Comparison of ENCODE assay signal across 17 cellular contexts in the genomic region with DNA sequence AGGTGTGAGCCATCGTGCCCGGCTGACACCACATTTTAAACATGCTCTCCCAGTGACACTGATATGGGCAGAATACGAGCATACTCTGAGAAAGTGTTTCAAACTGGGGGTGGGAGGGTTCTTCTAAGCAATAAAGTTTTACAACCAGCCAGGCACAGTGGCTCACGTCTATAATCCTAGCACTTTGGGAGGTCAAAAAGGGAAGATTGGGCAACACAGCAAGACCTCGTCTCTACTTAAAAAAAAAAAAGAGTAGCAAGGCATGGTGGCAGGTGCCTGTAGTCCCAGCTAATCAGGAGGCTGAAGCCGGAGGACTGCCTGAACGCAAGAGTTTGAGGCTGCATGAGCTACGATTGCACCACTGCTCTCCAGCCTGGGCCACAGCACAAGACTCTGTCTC. TPM values are rescaled to one million over a fixed set of nuclear protein-coding genes. Genes with fewer than 3 reads are reported as not detected.
A peak's percentile ranks its signal among the peaks of the same experiment; 100 is the strongest.
DNase-seq lines count a peak whose midpoint lies in the region; ATAC-seq and TF ChIP-seq lines count a peak whose summit lies in the region.
"Had no signal": no experiment of that assay in that cellular context is flagged by ENCODE, and none has a peak within 500 bp of the region (broad histone marks: within the 10 kb centered on the region; RNA-seq: fewer than 3 reads in every experiment).

No MANE protein-coding gene starts in this region.

- peaks cover 47% of the 10 kb centered on the region for H3K4me1 Mint-ChIP-seq in CD8-positive, alpha-beta T cell (ENCODE audit: low read depth)
- H3K4me1 Mint-ChIP-seq in activated CD8-positive, alpha-beta T cell treated with anti-CD3 and anti-CD28 coated beads, Interleukin-2, amount 10 ng/mL, durations not matched to agents 7 days and 5 days (ENCODE audit: low read depth), result peaks cover 44% of the 10 kb centered on the region
- peaks cover 12% of the 10 kb centered on the region for H3K4me1 Mint-ChIP-seq in mesothelial cell of epicardium

- no peaks in the 10 kb centered on the region for H3K9me3 ChIP-seq in BLaER1
- no peaks in the 10 kb centered on the region for H3K9me3 ChIP-seq in CD8-positive, alpha-beta T cell (ENCODE audit: low read length)
- H3K9me3 ChIP-seq: heart left ventricle had no signal

- CTCF ChIA-PET in CD8-positive, alpha-beta T cell (lab: Charles Lee), result interaction anchor here (0.8 to 2.7 kb wide), 4 partner anchors 31 to 53 kb away, joined by 3 to 7 read pairs (median 4); a partner anchor contains a TSS
- CTCF ChIA-PET in activated CD8-positive, alpha-beta T cell treated with anti-CD3 and anti-CD28 coated beads, Interleukin-2, amount 10 ng/mL, durations not matched to agents 7 days and 5 days (lab: Charles Lee), result interaction anchor here (0.6 to 1.2 kb wide), 4 partner anchors 9 to 188 kb away, joined by 3 to 4 read pairs (median 3); a partner anchor contains a TSS

- no peak for ATAC-seq in CD8-positive, alpha-beta T cell
- ATAC-seq in activated CD8-positive, alpha-beta T cell treated with anti-CD3 and anti-CD28 coated beads, Interleukin-2, amount 10 ng/mL, durations not matched to agents 7 days and 5 days, result no peak
- no peak for ATAC-seq in GM21526 (IDR thresholded peaks at IDR 0.05; ENCODE audit: low FRiP score, unreplicated experiment)
- ATAC-seq: heart left ventricle, K562, left cardiac atrium had no signal

- intact Hi-C loops in CD8-positive, alpha-beta T cell (cut with DNase I, micrococcal nuclease), result no loop called here

- peaks cover 73% of the 10 kb centered on the region for H3K36me3 ChIP-seq in BLaER1
- H3K36me3 ChIP-seq in CD8-positive, alpha-beta T cell (ENCODE audit: insufficient read depth, low read length), result peaks cover 25% of the 10 kb centered on the region

- H3K4me1 ChIP-seq in BLaER1, result peaks cover 54% of the 10 kb centered on the region
- peaks cover 46% of the 10 kb centered on the region for H3K4me1 ChIP-seq in CD8-positive, alpha-beta T cell (ENCODE audit: insufficient read depth, low read length)

- H3K27ac Mint-ChIP-seq in CD8-positive, alpha-beta T cell, result no peak overlapping the region
- H3K27ac Mint-ChIP-seq in activated CD8-positive, alpha-beta T cell treated with anti-CD3 and anti-CD28 coated beads, Interleukin-2, amount 10 ng/mL, durations not matched to agents 7 days and 5 days, result peak overlapping the region; percentile 34
- peak overlapping the region; percentile 59 for H3K27ac Mint-ChIP-seq in mesothelial cell of epicardium

- no peak overlapping the region for H3K4me3 ChIP-seq in BLaER1
- H3K4me3 ChIP-seq in CD8-positive, alpha-beta T cell (ENCODE audit: low read depth, low read length), result no peak overlapping the region

- peaks cover 47% of the 10 kb centered on the region for H3K36me3 Mint-ChIP-seq in CD8-positive, alpha-beta T cell
- H3K36me3 Mint-ChIP-seq in activated CD8-positive, alpha-beta T cell treated with anti-CD3 and anti-CD28 coated beads, Interleukin-2, amount 10 ng/mL, durations not matched to agents 7 days and 5 days (ENCODE audit: low read depth), result peaks cover 52% of the 10 kb centered on the region
- peaks cover 6% of the 10 kb centered on the region for H3K36me3 Mint-ChIP-seq in mesothelial cell of epicardium

- no peak overlapping the region for H3K9ac ChIP-seq in BLaER1

- peak overlapping the region; percentile 92; the same call in 1 of the 2 replicates for H3K4me2 ChIP-seq in BLaER1

- peaks cover 89% of the 10 kb centered on the region for H4K20me1 ChIP-seq in BLaER1

- POLR2A ChIA-PET in CD8-positive, alpha-beta T cell (lab: Charles Lee), result interaction anchor here (0.6 to 5.2 kb wide), 5 partner anchors 21 to 51 kb away, joined by 3 to 51 read pairs (median 6); a partner anchor contains a TSS
- POLR2A ChIA-PET in activated CD8-positive, alpha-beta T cell treated with anti-CD3 and anti-CD28 coated beads, Interleukin-2, amount 10 ng/mL, durations not matched to agents 7 days and 5 days (lab: Charles Lee), result interaction anchor here (0.6 to 8.9 kb wide), 7 partner anchors 10 to 89 kb away, joined by 3 to 76 read pairs (median 4); a partner anchor contains a TSS

- H3K27me3 ChIP-seq in BLaER1, result no peaks in the 10 kb centered on the region
- no peaks in the 10 kb centered on the region for H3K27me3 ChIP-seq in CD8-positive, alpha-beta T cell (ENCODE audit: insufficient read depth, low read length)
- H3K27me3 ChIP-seq: heart left ventricle had no signal

- no peak for TF ChIP-seq CTCF in CD8-positive, alpha-beta T cell (IDR thresholded peaks at IDR 0.05)
- TF ChIP-seq CTCF in mesothelial cell of epicardium (IDR thresholded peaks at IDR 0.05; ENCODE audit: unreplicated experiment), result no peak

- DNase-seq in CD8-positive, alpha-beta T cell, result no peak
- no peak for DNase-seq in activated CD8-positive, alpha-beta T cell treated with anti-CD3 and anti-CD28 coated beads, Interleukin-2, amount 10 ng/mL, durations not matched to agents 7 days and 5 days
- DNase-seq in mesothelial cell of epicardium (ENCODE audit: low spot score in 2 of 2, unreplicated experiment in 2 of 2) (no peak), hepatic stellate cell (ENCODE audit: low spot score) (no peak), GM19240 (ENCODE audit: insufficient read length, low spot score) (no peak)
- no peak for DNase-seq in stimulated activated naive CD4-positive, alpha-beta T cell (lab: John Stamatoyannopoulos, UW)
- DNase-seq: activated CD4-positive, alpha-beta T cell treated with anti-CD3 and anti-CD28 coated beads for 48 hours; cerebellar nuclear complex; heart left ventricle; left cardiac atrium; NCI-H1436 treated with DMSO at 0.1 percent for 48 hours; NCI-H510A; OCI-M1; stimulated activated CD4-positive, alpha-beta T cell treated with anti-CD3 and anti-CD28 coated beads, Interleukin-4, amount 100 ng/mL, for 24 hours had no signal

- H3K9me3 Mint-ChIP-seq in CD8-positive, alpha-beta T cell, result peaks cover 3% of the 10 kb centered on the region
- H3K9me3 Mint-ChIP-seq in activated CD8-positive, alpha-beta T cell treated with anti-CD3 and anti-CD28 coated beads, Interleukin-2, amount 10 ng/mL, durations not matched to agents 7 days and 5 days (ENCODE audit: insufficient read depth), result no peaks in the 10 kb centered on the region
- no peaks in the 10 kb centered on the region for H3K9me3 Mint-ChIP-seq in mesothelial cell of epicardium

- H3K27ac ChIP-seq in BLaER1, result no peak overlapping the region
- no peak overlapping the region for H3K27ac ChIP-seq in CD8-positive, alpha-beta T cell (ENCODE audit: low read depth, low read length)
- H3K27ac ChIP-seq: heart left ventricle had no signal

- H3K27me3 Mint-ChIP-seq in CD8-positive, alpha-beta T cell (ENCODE audit: low read depth), result no peaks in the 10 kb centered on the region
- no peaks in the 10 kb centered on the region for H3K27me3 Mint-ChIP-seq in activated CD8-positive, alpha-beta T cell treated with anti-CD3 and anti-CD28 coated beads, Interleukin-2, amount 10 ng/mL, durations not matched to agents 7 days and 5 days (ENCODE audit: low read depth)
- no peaks in the 10 kb centered on the region for H3K27me3 Mint-ChIP-seq in mesothelial cell of epicardium (ENCODE audit: low read depth)

- peak overlapping the region; percentile 50 for H3K4me3 Mint-ChIP-seq in CD8-positive, alpha-beta T cell
- peak overlapping the region; percentile 45 for H3K4me3 Mint-ChIP-seq in activated CD8-positive, alpha-beta T cell treated with anti-CD3 and anti-CD28 coated beads, Interleukin-2, amount 10 ng/mL, durations not matched to agents 7 days and 5 days
- peak overlapping the region; percentile 24 for H3K4me3 Mint-ChIP-seq in mesothelial cell of epicardium

RNA-seq across cellular contexts. Expression of a gene that starts 2.2 kb away (rescaled TPM):
- 100 to 1,000 TPM; 177 to 184 TPM for total RNA-seq in CD8-positive, alpha-beta T cell
- total RNA-seq in activated CD8-positive, alpha-beta T cell treated with anti-CD3 and anti-CD28 coated beads, Interleukin-2, amount 10 ng/mL, durations not matched to agents 7 days and 5 days, result 100 to 1,000 TPM; 297 to 310 TPM
- 324 to 342 TPM (median 334 TPM) in 3 replicates for total RNA-seq in mesothelial cell of epicardium

RNA-seq across cellular contexts. Expression of a gene that starts 8.9 kb away (rescaled TPM):
- 10 to 100 TPM; 16.5 to 17.9 TPM for total RNA-seq in CD8-positive, alpha-beta T cell
- total RNA-seq in activated CD8-positive, alpha-beta T cell treated with anti-CD3 and anti-CD28 coated beads, Interleukin-2, amount 10 ng/mL, durations not matched to agents 7 days and 5 days, result 10 to 100 TPM; 28.9 to 29.2 TPM
- 21.0 to 22.3 TPM (median 21.1 TPM) in 3 replicates for total RNA-seq in mesothelial cell of epicardium

RNA-seq across cellular contexts. Expression of a gene that starts 20.8 kb away (rescaled TPM):
- 10 to 100 TPM; 22.5 to 25.7 TPM for total RNA-seq in CD8-positive, alpha-beta T cell
- total RNA-seq in activated CD8-positive, alpha-beta T cell treated with anti-CD3 and anti-CD28 coated beads, Interleukin-2, amount 10 ng/mL, durations not matched to agents 7 days and 5 days, result 100 to 1,000 TPM; 131 to 133 TPM
- total RNA-seq in mesothelial cell of epicardium, result 44.9 to 47.5 TPM (median 47.0 TPM) in 3 replicates

RNA-seq across cellular contexts. Expression of a gene that starts 20.9 kb away (rescaled TPM):
- total RNA-seq in CD8-positive, alpha-beta T cell, result 10 to 100 TPM; 25.4 to 25.7 TPM
- total RNA-seq in activated CD8-positive, alpha-beta T cell treated with anti-CD3 and anti-CD28 coated beads, Interleukin-2, amount 10 ng/mL, durations not matched to agents 7 days and 5 days, result 10 to 100 TPM; 21.9 to 22.8 TPM
- 17.1 to 20.6 TPM (median 18.7 TPM) in 3 replicates for total RNA-seq in mesothelial cell of epicardium

RNA-seq across cellular contexts. Expression of a gene that starts 22.4 kb away (rescaled TPM):
- total RNA-seq in CD8-positive, alpha-beta T cell, result 10 to 100 TPM; 41.7 to 44.0 TPM
- total RNA-seq in activated CD8-positive, alpha-beta T cell treated with anti-CD3 and anti-CD28 coated beads, Interleukin-2, amount 10 ng/mL, durations not matched to agents 7 days and 5 days, result 10 to 100 TPM; 63.0 to 64.8 TPM
- total RNA-seq in mesothelial cell of epicardium, result 48.1 to 56.4 TPM (median 52.6 TPM) in 3 replicates
